In genomic region chr21:37503848-37504467, GRCh38 we compare ENCODE assay signal across 11 cellular contexts.
DNase-seq lines count a peak whose midpoint lies in the region; ATAC-seq, FAIRE-seq and TF ChIP-seq lines count a peak whose summit lies in the region.
"Had no signal": no experiment of that assay in that cellular context is flagged by ENCODE, and none has a peak within 500 bp of the region (broad histone marks: within the 10 kb centered on the region; RNA-seq: fewer than 3 reads in every experiment).

No MANE protein-coding gene starts in this region.

- peak overlapping the region; percentile 85 for H3K27ac Mint-ChIP-seq in activated T-helper 1 cell treated with anti-CD3 and anti-CD28 coated beads, Interleukin-12 subunit alpha, Interleukin-12 subunit beta, Interleukin-2, Interleukin-4 antibody, amounts not matched to agents 30 ng/mL and 10 ng/mL and 1 ng/mL, durations not matched to agents 14 hours and 24 hours and 36 hours

- peaks cover 21% of the 10 kb centered on the region for H3K4me1 Mint-ChIP-seq in activated T-helper 1 cell treated with anti-CD3 and anti-CD28 coated beads, Interleukin-12 subunit alpha, Interleukin-12 subunit beta, Interleukin-2, Interleukin-4 antibody, amounts not matched to agents 30 ng/mL and 10 ng/mL and 1 ng/mL, durations not matched to agents 14 hours and 24 hours and 36 hours (ENCODE audit: low read depth)

- TF ChIP-seq CTCF in fibroblast of villous mesenchyme (IDR thresholded peaks at IDR 0.05; ENCODE audit: insufficient read depth, low read depth, low read length): no peak
- no peak for TF ChIP-seq CTCF in mucosa of descending colon (IDR thresholded peaks at IDR 0.05)

- DNase-seq in stimulated activated CD4-positive, alpha-beta T cell treated with anti-CD3 and anti-CD28 coated beads, Interleukin-15, amount 100 ng/mL, for 24 hours: peak; percentile 32
- no peak for DNase-seq in stimulated activated CD4-positive, alpha-beta T cell treated with anti-CD3 and anti-CD28 coated beads, Interleukin-2, amount 100 ng/mL, for 24 hours
- no peak for DNase-seq in activated T-helper 1 cell treated with anti-CD3 and anti-CD28 coated beads, Interleukin-12 subunit alpha, Interleukin-12 subunit beta, Interleukin-2, Interleukin-4 antibody, amounts not matched to agents 30 ng/mL and 10 ng/mL and 1 ng/mL, durations not matched to agents 14 hours and 24 hours and 36 hours (ENCODE audit: low spot score)
- DNase-seq in fibroblast of villous mesenchyme (ENCODE audit: low read depth) (peak; percentile 62), urothelium cell line (ENCODE audit: low spot score) (peak; percentile 2), mucosa of descending colon (no peak), NCI-H748 treated with DMSO at 0.1 percent for 48 hours (lab: John Stamatoyannopoulos, UW) (no peak), NCI-H2081 treated with DMSO at 0.1 percent for 48 hours (lab: John Stamatoyannopoulos, UW) (no peak)
- DNase-seq: activated effector memory CD4-positive, alpha-beta T cell treated with Interleukin-2 at 50 U/mL for 16 hours; Caco-2; NCI-H2171 treated with DMSO at 0.1 percent for 48 hours had no signal

- H3K9me3 ChIP-seq in mucosa of descending colon: no peaks in the 10 kb centered on the region
- H3K9me3 ChIP-seq: Caco-2 had no signal

- H3K4me3 ChIP-seq in fibroblast of villous mesenchyme (ENCODE audit: low read depth, low read length) (no peak overlapping the region), mucosa of descending colon (no peak overlapping the region)

- H3K4me1 ChIP-seq in mucosa of descending colon (ENCODE audit: low read depth): no peaks in the 10 kb centered on the region
- H3K4me1 ChIP-seq: Caco-2 had no signal

- H3K36me3 Mint-ChIP-seq in activated T-helper 1 cell treated with anti-CD3 and anti-CD28 coated beads, Interleukin-12 subunit alpha, Interleukin-12 subunit beta, Interleukin-2, Interleukin-4 antibody, amounts not matched to agents 30 ng/mL and 10 ng/mL and 1 ng/mL, durations not matched to agents 14 hours and 24 hours and 36 hours (ENCODE audit: low read depth): peaks cover 34% of the 10 kb centered on the region

- H3K36me3 ChIP-seq in mucosa of descending colon (ENCODE audit: low read depth): peaks cover 12% of the 10 kb centered on the region

- intact Hi-C loops in activated T-helper 1 cell treated with anti-CD3 and anti-CD28 coated beads, Interleukin-12 subunit alpha, Interleukin-12 subunit beta, Interleukin-2, Interleukin-4 antibody, amounts not matched to agents 30 ng/mL and 10 ng/mL and 1 ng/mL, durations not matched to agents 14 hours and 24 hours and 36 hours (cut with micrococcal nuclease): loop anchor here (5.0 kb wide), 2 partner anchors 58 to 237 kb away; partner anchors contain the start of gene VPS26C
- intact Hi-C loops in mucosa of descending colon (cut with DNase I, micrococcal nuclease): no loop called here

- no peak for ATAC-seq in mucosa of descending colon

- no peak for FAIRE-seq in urothelium cell line (lab: Jason Lieb, UNC)

- H3K9me3 Mint-ChIP-seq in activated T-helper 1 cell treated with anti-CD3 and anti-CD28 coated beads, Interleukin-12 subunit alpha, Interleukin-12 subunit beta, Interleukin-2, Interleukin-4 antibody, amounts not matched to agents 30 ng/mL and 10 ng/mL and 1 ng/mL, durations not matched to agents 14 hours and 24 hours and 36 hours: no peaks in the 10 kb centered on the region

- H3K4me3 Mint-ChIP-seq in activated T-helper 1 cell treated with anti-CD3 and anti-CD28 coated beads, Interleukin-12 subunit alpha, Interleukin-12 subunit beta, Interleukin-2, Interleukin-4 antibody, amounts not matched to agents 30 ng/mL and 10 ng/mL and 1 ng/mL, durations not matched to agents 14 hours and 24 hours and 36 hours: no peak overlapping the region

- no peaks in the 10 kb centered on the region for H3K27me3 Mint-ChIP-seq in activated T-helper 1 cell treated with anti-CD3 and anti-CD28 coated beads, Interleukin-12 subunit alpha, Interleukin-12 subunit beta, Interleukin-2, Interleukin-4 antibody, amounts not matched to agents 30 ng/mL and 10 ng/mL and 1 ng/mL, durations not matched to agents 14 hours and 24 hours and 36 hours (ENCODE audit: insufficient read depth)

Comparison
In these comparisons a context has a peak if more than half of its experiments do, and no peak if none do; other contexts are left out.
1. DNase-seq: peak in stimulated activated CD4-positive, alpha-beta T cell treated with anti-CD3 and anti-CD28 coated beads, Interleukin-15, amount 100 ng/mL, for 24 hours (single experiment), fibroblast of villous mesenchyme (single experiment) and urothelium cell line (single experiment); none in stimulated activated CD4-positive, alpha-beta T cell treated with anti-CD3 and anti-CD28 coated beads, Interleukin-2, amount 100 ng/mL, for 24 hours (0 of 2), activated T-helper 1 cell treated with anti-CD3 and anti-CD28 coated beads, Interleukin-12 subunit alpha, Interleukin-12 subunit beta, Interleukin-2, Interleukin-4 antibody, amounts not matched to agents 30 ng/mL and 10 ng/mL and 1 ng/mL, durations not matched to agents 14 hours and 24 hours and 36 hours (single experiment), mucosa of descending colon (0 of 3), NCI-H748 treated with DMSO at 0.1 percent for 48 hours (single experiment) and NCI-H2081 treated with DMSO at 0.1 percent for 48 hours (single experiment).